28 cellular contexts compared by ENCODE assay signal in genomic region chr6:158709809-158710208, GRCh38.
"Had no signal": no experiment of that assay in that cellular context is flagged by ENCODE, and none has a peak within 500 bp of the region (broad histone marks: within the 10 kb centered on the region; RNA-seq: fewer than 3 reads in every experiment).

No MANE protein-coding gene starts in this region.

- ATAC-seq: activated CD8-positive, alpha-beta memory T cell treated with anti-CD3 and anti-CD28 coated beads, Interleukin-2, amount 10 ng/mL, durations not matched to agents 7 days and 5 days; activated naive CD8-positive, alpha-beta T cell treated with anti-CD3 and anti-CD28 coated beads, Interleukin-2, amount 50 U/mL, for 24 hours had no signal

- FAIRE-seq: bronchial epithelial cell had no signal

- H3K36me3 ChIP-seq: WERI-Rb-1 had no signal

- H3K27ac ChIP-seq: WERI-Rb-1 had no signal

- DNase-seq: activated CD4-positive, alpha-beta memory T cell treated with anti-CD3 and anti-CD28 coated beads, Interleukin-2, amount 10 ng/mL, durations not matched to agents 7 days and 5 days; activated CD4-positive, alpha-beta T cell treated with anti-CD3 and anti-CD28 coated beads for 1 hour; activated CD4-positive, alpha-beta T cell treated with anti-CD3 and anti-CD28 coated beads for 48 hours; activated CD4-positive, CD25-positive, alpha-beta regulatory T cell; activated CD8-positive, alpha-beta memory T cell treated with anti-CD3 and anti-CD28 coated beads for 24 hours; activated CD8-positive, alpha-beta memory T cell treated with anti-CD3 and anti-CD28 coated beads, Interleukin-2, amount 10 ng/mL, durations not matched to agents 7 days and 5 days; activated CD8-positive, alpha-beta memory T cell treated with anti-CD3 and anti-CD28 coated beads, Interleukin-2, amount 50 U/mL, for 48 hours; activated effector memory CD4-positive, alpha-beta T cell treated with Interleukin-2 at 50 U/mL for 16 hours; activated naive CD4-positive, alpha-beta T cell treated with anti-CD3 and anti-CD28 coated beads, Interleukin-2, amount 10 ng/mL, durations not matched to agents 7 days and 5 days; activated naive CD8-positive, alpha-beta T cell treated with anti-CD3 and anti-CD28 coated beads, Interleukin-2, amount 50 U/mL, for 24 hours; activated T-cell treated with anti-CD3 and anti-CD28 coated beads, Interleukin-2, amount 50 U/mL, for 48 hours; anterior cingulate cortex; caudate nucleus; NCI-H1092 treated with DMSO at 0.1 percent for 48 hours; NCI-H1417 treated with DMSO at 0.1 percent for 48 hours; NCI-H1930; NCI-H2081 treated with DMSO at 0.1 percent for 48 hours; NCI-H226; NCI-H526; NCI-H748 treated with DMSO at 0.1 percent for 48 hours; NK-92 treated with Interleukin-12 subunit alpha and Interleukin-12 subunit beta, amount 100 ng/mL, for 24 hours; Right ventricle myocardium superior; SW 1271; T-helper 1 cell; T-helper 2 cell; T-helper 9 cell; WERI-Rb-1 had no signal
